17 cellular contexts compared by ENCODE assay signal in genomic region chr3:131901686-131902085, GRCh38.
A peak's percentile ranks its signal among the peaks of the same experiment; 100 is the strongest.
DNase-seq lines count a peak whose midpoint lies in the region; ATAC-seq lines count a peak whose summit lies in the region.
"Had no signal": no experiment of that assay in that cellular context is flagged by ENCODE, and none has a peak within 500 bp of the region (broad histone marks: within the 10 kb centered on the region; RNA-seq: fewer than 3 reads in every experiment).

No MANE protein-coding gene starts in this region.

- H3K23ac ChIP-seq in mesendoderm (ENCODE audit: low read length), result no peak overlapping the region

- H3K9ac ChIP-seq in mesendoderm (ENCODE audit: low read length), result no peak overlapping the region
- H3K9ac ChIP-seq: BLaER1 had no signal

- H3K79me2 ChIP-seq in mesendoderm (ENCODE audit: control insufficient read depth, insufficient read depth, low read length), result no peaks in the 10 kb centered on the region

- H2BK5ac ChIP-seq in mesendoderm (ENCODE audit: low read length), result no peak overlapping the region

- H3K36me3 ChIP-seq in mesendoderm (ENCODE audit: control insufficient read depth, insufficient read depth, low read length), result no peaks in the 10 kb centered on the region
- H3K36me3 ChIP-seq: BLaER1 had no signal

- H2AK5ac ChIP-seq in mesendoderm (ENCODE audit: low read length), result no peak overlapping the region

- H3K4me3 ChIP-seq in mesendoderm (ENCODE audit: low read length), result no peak overlapping the region
- H3K4me3 ChIP-seq: BLaER1, GM12878 had no signal

- H3K56ac ChIP-seq in mesendoderm (ENCODE audit: low read length), result no peak overlapping the region

- no peak overlapping the region for H3K4ac ChIP-seq in mesendoderm (ENCODE audit: low read depth, low read length)

- no peak overlapping the region for H4K8ac ChIP-seq in mesendoderm (ENCODE audit: low read depth, low read length)

- H3K4me1 ChIP-seq in mesendoderm (ENCODE audit: control insufficient read depth, low read depth, low read length), result peaks cover 3% of the 10 kb centered on the region
- H3K4me1 ChIP-seq: BLaER1 had no signal

- WGBS in mesendoderm (ENCODE audit: extremely low coverage, insufficient coverage, low lambda C conversion rate), result no CpG with 5 or more reads among the region's 1 CpG

- H3K4me2 ChIP-seq in mesendoderm (ENCODE audit: low read length), result no peak overlapping the region
- H3K4me2 ChIP-seq: BLaER1 had no signal

- H3K79me1 ChIP-seq in mesendoderm (ENCODE audit: low read length), result no peaks in the 10 kb centered on the region

- DNase-seq in AG08395 (ENCODE audit: low spot score) (peak; percentile 6), LHCN-M2 (ENCODE audit: low read depth) (peak; percentile 24), fibroblast of gingiva (ENCODE audit: low read depth) (peak; percentile 41), mesendoderm (peak; percentile 50), GM03348 (ENCODE audit: low spot score) (no peak)
- DNase-seq in stimulated activated naive CD8-positive, alpha-beta T cell treated with anti-CD3 and anti-CD28 coated beads, Interleukin-15, Interleukin-2, amounts not matched to agents 100 U/mL and 50 U/mL, for 24 hours, result no peak
- no peak for DNase-seq in stimulated activated CD4-positive, alpha-beta T cell treated with anti-CD3 and anti-CD28 coated beads, Interleukin-1b, Interleukin-23, amount 100 ng/mL, for 48 hours
- DNase-seq: AML-193; Calu3; CD4-positive, CD25-positive, alpha-beta regulatory T cell; DMS 273 treated with DMSO at 0.1 percent for 48 hours; HCEC 1CT; HFFc6 had no signal

- H2BK15ac ChIP-seq in mesendoderm (replicated peaks; ENCODE audit: low read depth), result no peak overlapping the region

- no peak overlapping the region for H3K18ac ChIP-seq in mesendoderm (ENCODE audit: low read length)

- no peak for ATAC-seq in stimulated activated naive CD8-positive, alpha-beta T cell treated with anti-CD3 and anti-CD28 coated beads, Interleukin-15, Interleukin-2, amounts not matched to agents 100 U/mL and 50 U/mL, for 24 hours
- no peak for ATAC-seq in GM21737 (IDR thresholded peaks at IDR 0.05; ENCODE audit: unreplicated experiment)
- ATAC-seq: GM12878 had no signal

- no peak overlapping the region for H3K27ac ChIP-seq in mesendoderm (ENCODE audit: low read depth, low read length)
- H3K27ac ChIP-seq: BLaER1, HL-60 had no signal

- H3K27me3 ChIP-seq in mesendoderm (ENCODE audit: insufficient read depth, low read length, poor library complexity), result no peaks in the 10 kb centered on the region
- H3K27me3 ChIP-seq: BLaER1 had no signal

- H4K5ac ChIP-seq in mesendoderm (ENCODE audit: low read length), result no peak overlapping the region

- no peak overlapping the region for H2BK120ac ChIP-seq in mesendoderm (ENCODE audit: low read depth, low read length)

Comparison
In these comparisons a context has a peak if more than half of its experiments do, and no peak if none do; other contexts are left out.
1. DNase-seq: peak in AG08395 (single experiment), LHCN-M2 (single experiment), fibroblast of gingiva (single experiment) and mesendoderm (single experiment); none in stimulated activated naive CD8-positive, alpha-beta T cell treated with anti-CD3 and anti-CD28 coated beads, Interleukin-15, Interleukin-2, amounts not matched to agents 100 U/mL and 50 U/mL, for 24 hours (single experiment), GM03348 (single experiment) and stimulated activated CD4-positive, alpha-beta T cell treated with anti-CD3 and anti-CD28 coated beads, Interleukin-1b, Interleukin-23, amount 100 ng/mL, for 48 hours (single experiment).